In genomic region chr16:88706288-88706964, GRCh38 we compare ENCODE assay signal across 8 cellular contexts. TPM values are rescaled to one million over a fixed set of nuclear protein-coding genes. Genes with fewer than 3 reads are reported as not detected.
A peak's percentile ranks its signal among the peaks of the same experiment; 100 is the strongest.
DNase-seq lines count a peak whose midpoint lies in the region; TF ChIP-seq lines count a peak whose summit lies in the region.

TSS of gene CTU2 (plus strand) at chr16:88706503. CDS start at chr16:88706531, 28 bp downstream.
A gene with protein sequence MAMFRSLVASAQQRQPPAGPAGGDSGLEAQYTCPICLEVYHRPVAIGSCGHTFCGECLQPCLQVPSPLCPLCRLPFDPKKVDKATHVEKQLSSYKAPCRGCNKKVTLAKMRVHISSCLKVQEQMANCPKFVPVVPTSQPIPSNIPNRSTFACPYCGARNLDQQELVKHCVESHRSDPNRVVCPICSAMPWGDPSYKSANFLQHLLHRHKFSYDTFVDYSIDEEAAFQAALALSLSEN (minus strand): TSS chr16:88706408. CDS start chr16:88706325, 83 bp downstream.

- H3K4me1 ChIP-seq in right atrium auricular region (peaks cover 0 to 55% of the 10 kb centered on the region in 2 donors), uterus (peaks cover 5 to 16% of the 10 kb centered on the region in 2 donors)

- peak within 1 kb of the TSS; percentile 97 for H3K4me3 Mint-ChIP-seq in HFFc6

- TF ChIP-seq CTCF in GM10266 (IDR thresholded peaks at IDR 0.05; ENCODE audit: control insufficient read depth, insufficient read depth, low read depth, missing control alignments) (no peak), HFFc6 (IDR thresholded peaks at IDR 0.05) (no peak), right atrium auricular region (IDR thresholded peaks at IDR 0.05) (no peak), uterus (IDR thresholded peaks at IDR 0.05) (peak in 1 of 4 experiments; percentile 21)

- intact Hi-C loops in T-helper 2 cell treated with Interferon-gamma antibody and Interleukin-4, amounts not matched to agents 100 ng/mL and 5 ng/mL, for 36 hours (cut with micrococcal nuclease): loop anchor here (1.0 kb wide), 1 partner anchor 136 kb away; the partner anchor contains the start of gene ZC3H18
- intact Hi-C loops in uterus (cut with DNase I; ENCODE audit: low total_unique reads): no loop called here

- no peaks in the 10 kb centered on the region; the same call in 1 of the 2 replicates for H3K27me3 Mint-ChIP-seq in HFFc6 (ENCODE audit: insufficient read depth)

- H3K36me3 Mint-ChIP-seq in HFFc6 (ENCODE audit: low read depth): no peaks in the 10 kb centered on the region

- H3K9me3 ChIP-seq in right atrium auricular region: no peaks in the 10 kb centered on the region
- H3K9me3 ChIP-seq in uterus: no peaks in the 10 kb centered on the region

- DNase-seq in GM10266 (ENCODE audit: extremely low spot score) (peak; percentile 99), HFFc6 (peak; percentile 72), NCI-H1092 (lab: John Stamatoyannopoulos, UW) (peak; percentile 76), right atrium auricular region (ENCODE audit: low spot score) (peak; percentile 91), pulmonary artery endothelial cell (ENCODE audit: low read depth, low spot score) (peak; percentile 57), uterus (peak; percentile 85 to 88)

- H3K36me3 ChIP-seq in right atrium auricular region: no peaks in the 10 kb centered on the region
- no peaks in the 10 kb centered on the region for H3K36me3 ChIP-seq in uterus

- peaks cover 26% of the 10 kb centered on the region for H3K4me1 Mint-ChIP-seq in HFFc6 (ENCODE audit: low read depth)

- peak; percentile 87 to 92 for TF ChIP-seq POLR2A in uterus (IDR thresholded peaks at IDR 0.05)

- no peaks in the 10 kb centered on the region for H3K9me3 Mint-ChIP-seq in HFFc6

- peak within 1 kb of the TSS; percentile 53 for H3K27ac ChIP-seq in angular gyrus (ENCODE audit: low read depth, low read length)
- peak within 1 kb of the TSS; percentile 79 to 80 for H3K27ac ChIP-seq in right atrium auricular region
- H3K27ac ChIP-seq in uterus: peak within 1 kb of the TSS; percentile 70 to 73

- H3K27me3 ChIP-seq in right atrium auricular region (no peaks in the 10 kb centered on the region), uterus (no peaks in the 10 kb centered on the region)

- H3K4me3 ChIP-seq in right atrium auricular region (peak within 1 kb of the TSS; percentile 92 to 99), uterus (peak within 1 kb of the TSS; percentile 50 to 94)

- H3K27ac Mint-ChIP-seq in HFFc6: peak within 1 kb of the TSS; percentile 86

RNA-seq across cellular contexts. Expression of gene CTU2, which starts in this region (rescaled TPM):
- 10 to 100 TPM; 26.2 to 37.0 (median 33.2) TPM for total RNA-seq in HFFc6 (2021; fragmentation: NEBNext Ultra II Directional; extraction: Animal tissue kit (Norgen Biotek cat#: 25700))
- total RNA-seq in T-helper 2 cell treated with Interferon-gamma antibody and Interleukin-4, amounts not matched to agents 100 ng/mL and 5 ng/mL, for 36 hours: 28.1 and 30.5 TPM in 2 replicates
- total RNA-seq in right atrium auricular region (1 to 10 TPM; 7.1 to 8.2 TPM), pulmonary artery endothelial cell (29.6 and 33.6 TPM in 2 replicates), uterus (10 to 100 TPM in 3 of 4 donors, under 1 TPM in 1; 0.88 to 20.3 (median 14.6) TPM)

RNA-seq across cellular contexts. Expression of the second gene that starts in this region (rescaled TPM):
- 10 to 100 TPM; 10.3 to 18.3 (median 13.2) TPM for total RNA-seq in HFFc6 (2021; fragmentation: NEBNext Ultra II Directional; extraction: Animal tissue kit (Norgen Biotek cat#: 25700))
- 120 and 126 TPM in 2 replicates for total RNA-seq in T-helper 2 cell treated with Interferon-gamma antibody and Interleukin-4, amounts not matched to agents 100 ng/mL and 5 ng/mL, for 36 hours
- 10 to 100 TPM; 16.9 to 19.4 TPM for total RNA-seq in right atrium auricular region
- total RNA-seq in pulmonary artery endothelial cell: 13.4 and 20.8 TPM in 2 replicates
- total RNA-seq in uterus: 10 to 100 TPM; 14.2 to 33.2 (median 20.0) TPM

Comparison
In these comparisons a context has a peak if more than half of its experiments do, and no peak if none do; other contexts are left out.
1. Peak in every context shown above with its lines: DNase-seq, H3K4me3 ChIP-seq and H3K27ac ChIP-seq.